1 cellular context compared by ENCODE assay signal in the genomic region with DNA sequence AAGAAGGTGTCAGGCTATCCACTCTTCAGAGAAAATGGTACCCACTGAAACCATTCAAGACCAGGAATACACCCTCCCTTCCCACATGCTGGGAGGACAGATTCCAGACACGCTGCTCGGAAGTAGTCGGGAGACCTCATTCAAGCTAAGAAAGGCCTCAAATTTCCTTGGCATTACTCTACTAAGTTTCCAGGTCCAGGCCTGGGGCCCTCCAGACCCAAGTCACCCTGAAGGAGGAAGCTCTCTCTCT.
TF ChIP-seq lines count a peak whose summit lies in the region.

No MANE protein-coding gene starts in this region.

TF ChIP-seq in HepG2, 621 proteins besides CTCF, POLR2A, EP300 and RAD21 (continued from another document and continues in another):
- no peak for TF ChIP-seq U2AF2 (IDR thresholded peaks at IDR 0.05; ENCODE audit: low read depth, low read length)
- TF ChIP-seq, protein P1, sequence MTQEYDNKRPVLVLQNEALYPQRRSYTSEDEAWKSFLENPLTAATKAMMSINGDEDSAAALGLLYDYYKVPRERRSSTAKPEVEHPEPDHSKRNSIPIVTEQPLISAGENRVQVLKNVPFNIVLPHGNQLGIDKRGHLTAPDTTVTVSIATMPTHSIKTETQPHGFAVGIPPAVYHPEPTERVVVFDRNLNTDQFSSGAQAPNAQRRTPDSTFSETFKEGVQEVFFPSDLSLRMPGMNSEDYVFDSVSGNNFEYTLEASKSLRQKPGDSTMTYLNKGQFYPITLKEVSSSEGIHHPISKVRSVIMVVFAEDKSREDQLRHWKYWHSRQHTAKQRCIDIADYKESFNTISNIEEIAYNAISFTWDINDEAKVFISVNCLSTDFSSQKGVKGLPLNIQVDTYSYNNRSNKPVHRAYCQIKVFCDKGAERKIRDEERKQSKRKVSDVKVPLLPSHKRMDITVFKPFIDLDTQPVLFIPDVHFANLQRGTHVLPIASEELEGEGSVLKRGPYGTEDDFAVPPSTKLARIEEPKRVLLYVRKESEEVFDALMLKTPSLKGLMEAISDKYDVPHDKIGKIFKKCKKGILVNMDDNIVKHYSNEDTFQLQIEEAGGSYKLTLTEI (CRISPR knock-in tag; conservative IDR thresholded peaks at IDR 0.05) = no peak
- TF ChIP-seq, protein P2, sequence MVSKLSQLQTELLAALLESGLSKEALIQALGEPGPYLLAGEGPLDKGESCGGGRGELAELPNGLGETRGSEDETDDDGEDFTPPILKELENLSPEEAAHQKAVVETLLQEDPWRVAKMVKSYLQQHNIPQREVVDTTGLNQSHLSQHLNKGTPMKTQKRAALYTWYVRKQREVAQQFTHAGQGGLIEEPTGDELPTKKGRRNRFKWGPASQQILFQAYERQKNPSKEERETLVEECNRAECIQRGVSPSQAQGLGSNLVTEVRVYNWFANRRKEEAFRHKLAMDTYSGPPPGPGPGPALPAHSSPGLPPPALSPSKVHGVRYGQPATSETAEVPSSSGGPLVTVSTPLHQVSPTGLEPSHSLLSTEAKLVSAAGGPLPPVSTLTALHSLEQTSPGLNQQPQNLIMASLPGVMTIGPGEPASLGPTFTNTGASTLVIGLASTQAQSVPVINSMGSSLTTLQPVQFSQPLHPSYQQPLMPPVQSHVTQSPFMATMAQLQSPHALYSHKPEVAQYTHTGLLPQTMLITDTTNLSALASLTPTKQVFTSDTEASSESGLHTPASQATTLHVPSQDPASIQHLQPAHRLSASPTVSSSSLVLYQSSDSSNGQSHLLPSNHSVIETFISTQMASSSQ (IDR thresholded peaks at IDR 0.05; ENCODE audit: low read depth) = peak; percentile 43; the same call in 1 of the 2 replicates
- TF ChIP-seq, protein P2 (CRISPR knock-in tag; IDR thresholded peaks at IDR 0.05; ENCODE audit: borderline replicate concordance) = no peak
- TF ChIP-seq WIZ (CRISPR knock-in tag; IDR thresholded peaks at IDR 0.05) = 0 out of 2 replicates have a peak, but pooled peaks have one; percentile 29
- TF ChIP-seq ZNF737 (CRISPR knock-in tag; IDR thresholded peaks at IDR 0.05; ENCODE audit: borderline replicate concordance) = peak; percentile 3; the same call in 1 of the 2 replicates
- TF ChIP-seq MED8 (CRISPR knock-in tag; IDR thresholded peaks at IDR 0.05; ENCODE audit: insufficient replicate concordance) = peak; percentile 8
- TF ChIP-seq, protein P3, sequence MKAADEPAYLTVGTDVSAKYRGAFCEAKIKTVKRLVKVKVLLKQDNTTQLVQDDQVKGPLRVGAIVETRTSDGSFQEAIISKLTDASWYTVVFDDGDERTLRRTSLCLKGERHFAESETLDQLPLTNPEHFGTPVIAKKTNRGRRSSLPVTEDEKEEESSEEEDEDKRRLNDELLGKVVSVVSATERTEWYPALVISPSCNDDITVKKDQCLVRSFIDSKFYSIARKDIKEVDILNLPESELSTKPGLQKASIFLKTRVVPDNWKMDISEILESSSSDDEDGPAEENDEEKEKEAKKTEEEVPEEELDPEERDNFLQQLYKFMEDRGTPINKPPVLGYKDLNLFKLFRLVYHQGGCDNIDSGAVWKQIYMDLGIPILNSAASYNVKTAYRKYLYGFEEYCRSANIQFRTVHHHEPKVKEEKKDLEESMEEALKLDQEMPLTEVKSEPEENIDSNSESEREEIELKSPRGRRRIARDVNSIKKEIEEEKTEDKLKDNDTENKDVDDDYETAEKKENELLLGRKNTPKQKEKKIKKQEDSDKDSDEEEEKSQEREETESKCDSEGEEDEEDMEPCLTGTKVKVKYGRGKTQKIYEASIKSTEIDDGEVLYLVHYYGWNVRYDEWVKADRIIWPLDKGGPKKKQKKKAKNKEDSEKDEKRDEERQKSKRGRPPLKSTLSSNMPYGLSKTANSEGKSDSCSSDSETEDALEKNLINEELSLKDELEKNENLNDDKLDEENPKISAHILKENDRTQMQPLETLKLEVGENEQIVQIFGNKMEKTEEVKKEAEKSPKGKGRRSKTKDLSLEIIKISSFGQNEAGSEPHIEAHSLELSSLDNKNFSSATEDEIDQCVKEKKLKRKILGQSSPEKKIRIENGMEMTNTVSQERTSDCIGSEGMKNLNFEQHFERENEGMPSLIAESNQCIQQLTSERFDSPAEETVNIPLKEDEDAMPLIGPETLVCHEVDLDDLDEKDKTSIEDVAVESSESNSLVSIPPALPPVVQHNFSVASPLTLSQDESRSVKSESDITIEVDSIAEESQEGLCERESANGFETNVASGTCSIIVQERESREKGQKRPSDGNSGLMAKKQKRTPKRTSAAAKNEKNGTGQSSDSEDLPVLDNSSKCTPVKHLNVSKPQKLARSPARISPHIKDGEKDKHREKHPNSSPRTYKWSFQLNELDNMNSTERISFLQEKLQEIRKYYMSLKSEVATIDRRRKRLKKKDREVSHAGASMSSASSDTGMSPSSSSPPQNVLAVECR (CRISPR knock-in tag; IDR thresholded peaks at IDR 0.05; ENCODE audit: borderline replicate concordance) = no peak
- TF ChIP-seq ZSCAN25 (CRISPR knock-in tag; IDR thresholded peaks at IDR 0.05) = no peak
- TF ChIP-seq CCDC6 (CRISPR knock-in tag; IDR thresholded peaks at IDR 0.05) = no peak; the same call in 1 of the 2 replicates
- peak; percentile 58 for TF ChIP-seq TOPORS (CRISPR knock-in tag; IDR thresholded peaks at IDR 0.05)
- no peak for TF ChIP-seq ZNF496 (CRISPR knock-in tag; IDR thresholded peaks at IDR 0.05; ENCODE audit: insufficient replicate concordance)
- TF ChIP-seq ZFYVE20 (CRISPR knock-in tag; IDR thresholded peaks at IDR 0.05; ENCODE audit: borderline replicate concordance, low read depth) = no peak
- TF ChIP-seq, protein P4, sequence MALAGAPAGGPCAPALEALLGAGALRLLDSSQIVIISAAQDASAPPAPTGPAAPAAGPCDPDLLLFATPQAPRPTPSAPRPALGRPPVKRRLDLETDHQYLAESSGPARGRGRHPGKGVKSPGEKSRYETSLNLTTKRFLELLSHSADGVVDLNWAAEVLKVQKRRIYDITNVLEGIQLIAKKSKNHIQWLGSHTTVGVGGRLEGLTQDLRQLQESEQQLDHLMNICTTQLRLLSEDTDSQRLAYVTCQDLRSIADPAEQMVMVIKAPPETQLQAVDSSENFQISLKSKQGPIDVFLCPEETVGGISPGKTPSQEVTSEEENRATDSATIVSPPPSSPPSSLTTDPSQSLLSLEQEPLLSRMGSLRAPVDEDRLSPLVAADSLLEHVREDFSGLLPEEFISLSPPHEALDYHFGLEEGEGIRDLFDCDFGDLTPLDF (CRISPR knock-in tag; IDR thresholded peaks at IDR 0.05) = no peak
- no peak for TF ChIP-seq MLLT10 (CRISPR knock-in tag; IDR thresholded peaks at IDR 0.05)
- TF ChIP-seq, protein P5, sequence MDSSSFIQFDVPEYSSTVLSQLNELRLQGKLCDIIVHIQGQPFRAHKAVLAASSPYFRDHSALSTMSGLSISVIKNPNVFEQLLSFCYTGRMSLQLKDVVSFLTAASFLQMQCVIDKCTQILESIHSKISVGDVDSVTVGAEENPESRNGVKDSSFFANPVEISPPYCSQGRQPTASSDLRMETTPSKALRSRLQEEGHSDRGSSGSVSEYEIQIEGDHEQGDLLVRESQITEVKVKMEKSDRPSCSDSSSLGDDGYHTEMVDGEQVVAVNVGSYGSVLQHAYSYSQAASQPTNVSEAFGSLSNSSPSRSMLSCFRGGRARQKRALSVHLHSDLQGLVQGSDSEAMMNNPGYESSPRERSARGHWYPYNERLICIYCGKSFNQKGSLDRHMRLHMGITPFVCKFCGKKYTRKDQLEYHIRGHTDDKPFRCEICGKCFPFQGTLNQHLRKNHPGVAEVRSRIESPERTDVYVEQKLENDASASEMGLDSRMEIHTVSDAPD (CRISPR knock-in tag; IDR thresholded peaks at IDR 0.05) = no peak
- TF ChIP-seq NFIC (IDR thresholded peaks at IDR 0.05; ENCODE audit: low read length) = peak; percentile 24; the same call in 1 of the 2 replicates
- peak; percentile 29; the same call in 1 of the 2 replicates for TF ChIP-seq TP53 (CRISPR knock-in tag; conservative IDR thresholded peaks at IDR 0.05)
- TF ChIP-seq TBL1XR1 (IDR thresholded peaks at IDR 0.05; ENCODE audit: borderline replicate concordance, low read length, partially characterized antibody) = no peak
- TF ChIP-seq SNAI1 (CRISPR knock-in tag; IDR thresholded peaks at IDR 0.05; ENCODE audit: borderline replicate concordance) = no peak
- no peak for TF ChIP-seq ZNF570 (CRISPR knock-in tag; IDR thresholded peaks at IDR 0.05; ENCODE audit: borderline replicate concordance)
- no peak for TF ChIP-seq RORA (CRISPR knock-in tag; IDR thresholded peaks at IDR 0.05)
- TF ChIP-seq POLR2G (IDR thresholded peaks at IDR 0.05; ENCODE audit: low read depth, low read length) = no peak
- TF ChIP-seq HDAC6 (IDR thresholded peaks at IDR 0.05; ENCODE audit: low read depth, low read length) = no peak
- 0 out of 2 replicates have a peak, but pooled peaks have one; percentile 7 for TF ChIP-seq ZNF317 (CRISPR knock-in tag; IDR thresholded peaks at IDR 0.05)
- TF ChIP-seq NFE2L1 (CRISPR knock-in tag; IDR thresholded peaks at IDR 0.05; ENCODE audit: borderline replicate concordance) = no peak
- no peak for TF ChIP-seq ZNF556 (CRISPR knock-in tag; IDR thresholded peaks at IDR 0.05; ENCODE audit: borderline replicate concordance)
- TF ChIP-seq, protein P6, sequence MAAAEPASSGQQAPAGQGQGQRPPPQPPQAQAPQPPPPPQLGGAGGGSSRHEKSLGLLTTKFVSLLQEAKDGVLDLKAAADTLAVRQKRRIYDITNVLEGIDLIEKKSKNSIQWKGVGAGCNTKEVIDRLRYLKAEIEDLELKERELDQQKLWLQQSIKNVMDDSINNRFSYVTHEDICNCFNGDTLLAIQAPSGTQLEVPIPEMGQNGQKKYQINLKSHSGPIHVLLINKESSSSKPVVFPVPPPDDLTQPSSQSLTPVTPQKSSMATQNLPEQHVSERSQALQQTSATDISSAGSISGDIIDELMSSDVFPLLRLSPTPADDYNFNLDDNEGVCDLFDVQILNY (CRISPR knock-in tag; conservative IDR thresholded peaks at IDR 0.05) = no peak
- TF ChIP-seq CEBPG (CRISPR knock-in tag; IDR thresholded peaks at IDR 0.05) = no peak
- TF ChIP-seq ZNF713 (CRISPR knock-in tag; IDR thresholded peaks at IDR 0.05) = no peak
- no peak for TF ChIP-seq ZNF280B (CRISPR knock-in tag; IDR thresholded peaks at IDR 0.05; ENCODE audit: borderline replicate concordance)
- TF ChIP-seq ZNF878 (CRISPR knock-in tag; IDR thresholded peaks at IDR 0.05) = no peak
- TF ChIP-seq GFI1 (CRISPR knock-in tag; IDR thresholded peaks at IDR 0.05; ENCODE audit: borderline replicate concordance) = peak; percentile 25; the same call in 1 of the 2 replicates
- no peak for TF ChIP-seq ZNF615 (CRISPR knock-in tag; IDR thresholded peaks at IDR 0.05; ENCODE audit: borderline replicate concordance)
- 0 out of 2 replicates have a peak, but pooled peaks have one; percentile 42 for TF ChIP-seq MEIS1 (CRISPR knock-in tag; IDR thresholded peaks at IDR 0.05; ENCODE audit: borderline replicate concordance)
- TF ChIP-seq ZBTB20 (CRISPR knock-in tag; IDR thresholded peaks at IDR 0.05; ENCODE audit: borderline replicate concordance, low read depth) = no peak
- no peak for TF ChIP-seq SRY (CRISPR knock-in tag; IDR thresholded peaks at IDR 0.05)
- TF ChIP-seq ZNF709 (CRISPR knock-in tag; IDR thresholded peaks at IDR 0.05) = 0 out of 2 replicates have a peak, but pooled peaks have one; percentile 54
- TF ChIP-seq TFE3 (CRISPR knock-in tag; IDR thresholded peaks at IDR 0.05) = no peak
- TF ChIP-seq ZNF558 (CRISPR knock-in tag; IDR thresholded peaks at IDR 0.05; ENCODE audit: borderline replicate concordance) = no peak
- TF ChIP-seq KDM5A (IDR thresholded peaks at IDR 0.05; ENCODE audit: borderline replicate concordance, low read length) = peak; percentile 67; the same call in 1 of the 2 replicates
- TF ChIP-seq IRX3 (CRISPR knock-in tag; IDR thresholded peaks at IDR 0.05; ENCODE audit: borderline replicate concordance, low read depth) = no peak
- TF ChIP-seq ZNF335 (CRISPR knock-in tag; IDR thresholded peaks at IDR 0.05) = no peak
- no peak for TF ChIP-seq E2F2 (CRISPR knock-in tag; IDR thresholded peaks at IDR 0.05; ENCODE audit: borderline replicate concordance)
- no peak for TF ChIP-seq ZNF136 (CRISPR knock-in tag; IDR thresholded peaks at IDR 0.05; ENCODE audit: low read depth)
